ENCODE assay signal across 1 cellular context in the genomic region with DNA sequence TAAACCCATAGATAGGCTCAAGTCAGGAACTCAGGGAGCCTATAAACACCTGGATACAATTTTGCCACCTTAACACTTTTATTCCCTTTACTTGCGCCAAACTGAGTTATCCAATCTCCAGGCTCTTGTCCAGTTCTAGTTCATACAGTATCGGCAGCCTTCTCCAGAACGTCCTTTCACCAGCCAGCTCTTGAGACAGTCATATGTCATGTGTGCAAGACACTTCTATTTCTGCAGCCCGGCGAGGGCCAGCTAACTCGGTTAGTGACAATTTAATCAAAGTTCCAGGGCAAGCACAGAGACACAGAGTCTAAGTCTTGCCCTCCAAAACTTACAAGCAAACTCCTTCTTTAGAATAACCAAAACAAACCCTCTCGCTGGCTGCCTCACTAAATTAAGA.
A peak's percentile ranks its signal among the peaks of the same experiment; 100 is the strongest.
TF ChIP-seq lines count a peak whose summit lies in the region.

No MANE protein-coding gene starts in this region.

TF ChIP-seq in HepG2, 621 proteins besides CTCF, POLR2A, EP300 and RAD21:
- TF ChIP-seq, protein P1, sequence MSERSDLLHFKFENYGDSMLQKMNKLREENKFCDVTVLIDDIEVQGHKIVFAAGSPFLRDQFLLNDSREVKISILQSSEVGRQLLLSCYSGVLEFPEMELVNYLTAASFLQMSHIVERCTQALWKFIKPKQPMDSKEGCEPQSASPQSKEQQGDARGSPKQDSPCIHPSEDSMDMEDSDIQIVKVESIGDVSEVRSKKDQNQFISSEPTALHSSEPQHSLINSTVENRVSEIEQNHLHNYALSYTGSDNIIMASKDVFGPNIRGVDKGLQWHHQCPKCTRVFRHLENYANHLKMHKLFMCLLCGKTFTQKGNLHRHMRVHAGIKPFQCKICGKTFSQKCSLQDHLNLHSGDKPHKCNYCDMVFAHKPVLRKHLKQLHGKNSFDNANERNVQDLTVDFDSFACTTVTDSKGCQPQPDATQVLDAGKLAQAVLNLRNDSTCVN (CRISPR knock-in tag; IDR thresholded peaks at IDR 0.05; ENCODE audit: borderline replicate concordance), result peak; percentile 27
- no peak for TF ChIP-seq ZNF550 (CRISPR knock-in tag; IDR thresholded peaks at IDR 0.05; ENCODE audit: borderline replicate concordance)
- peak; percentile 66 for TF ChIP-seq RBM22 (optimal IDR thresholded peaks at IDR 0.05; ENCODE audit: low read length)
